8 cellular contexts compared by ENCODE assay signal in the genomic region with DNA sequence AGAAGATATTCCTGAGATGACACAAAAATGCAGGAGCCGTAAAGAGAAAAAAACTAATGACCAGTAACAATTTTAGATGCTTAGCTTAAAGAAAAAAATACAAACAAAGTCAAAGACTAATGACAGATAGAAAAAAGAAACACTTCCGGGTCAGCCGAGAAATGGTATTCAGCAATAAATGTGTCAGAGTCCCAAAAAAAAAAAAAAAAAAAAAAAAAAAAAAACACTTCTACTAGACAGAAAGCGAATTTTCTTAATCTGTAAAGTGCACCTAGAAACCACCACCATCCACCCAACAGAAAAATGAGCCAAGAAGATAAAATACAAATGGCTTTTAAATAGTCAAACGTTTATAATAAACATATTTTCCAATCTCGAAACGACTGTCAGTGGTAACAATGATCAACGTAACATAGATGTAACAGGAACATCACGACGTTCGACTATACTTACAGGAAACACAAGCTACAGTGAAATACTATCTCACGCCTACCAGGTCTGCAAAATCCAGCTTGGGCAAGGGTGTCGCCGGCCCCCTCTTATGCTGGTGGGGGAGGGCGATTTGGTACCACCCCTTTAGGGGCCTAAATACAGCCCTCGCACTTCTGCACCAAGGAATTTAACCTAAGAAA. TPM values are rescaled to one million over a fixed set of nuclear protein-coding genes. Genes with fewer than 3 reads are reported as not detected.
DNase-seq lines count a peak whose midpoint lies in the region; ATAC-seq and TF ChIP-seq lines count a peak whose summit lies in the region.

No MANE protein-coding gene starts in this region.

- CTCF ChIA-PET in CD8-positive, alpha-beta memory T cell (lab: Charles Lee) = interaction anchor here (0.7 to 1.9 kb wide), 12 partner anchors 8 to 195 kb away, joined by 3 to 10 read pairs (median 4); a partner anchor contains a TSS

- H3K4me3 Mint-ChIP-seq in CD8-positive, alpha-beta memory T cell = peak overlapping the region; percentile 93 to 97 (median 96)

- H3K9me3 ChIP-seq in CD8-positive, alpha-beta memory T cell (ENCODE audit: low read length) = no peaks in the 10 kb centered on the region
- H3K9me3 ChIP-seq in MM.1S (replicated peaks; ENCODE audit: insufficient read depth, low read length) (no peaks in the 10 kb centered on the region), body of pancreas (no peaks in the 10 kb centered on the region)

- peaks cover 0 to 5% of the 10 kb centered on the region in 2 donors for H3K27me3 Mint-ChIP-seq in CD8-positive, alpha-beta memory T cell

- no peak overlapping the region for H2AFZ ChIP-seq in MM.1S (ENCODE audit: low read length)

- intact Hi-C loops in body of pancreas (cut with DNase I) = no loop called here
- intact Hi-C loops in lower leg skin (cut with DNase I; ENCODE audit: low total_unique reads) = no loop called here

- TF ChIP-seq POLR2A in body of pancreas (IDR thresholded peaks at IDR 0.05) (no peak), lower leg skin (IDR thresholded peaks at IDR 0.05) (no peak)

- H3K9me3 Mint-ChIP-seq in CD8-positive, alpha-beta memory T cell = no peaks in the 10 kb centered on the region

- H3K27me3 ChIP-seq in CD8-positive, alpha-beta memory T cell (ENCODE audit: insufficient read depth, low read length, poor library complexity, severe bottlenecking) = no peaks in the 10 kb centered on the region
- H3K27me3 ChIP-seq in MM.1S (replicated peaks; ENCODE audit: insufficient read depth, low read length) (no peaks in the 10 kb centered on the region), body of pancreas (no peaks in the 10 kb centered on the region)

- peak overlapping the region; percentile 92; the same call in 1 of the 2 replicates for H3K9ac ChIP-seq in MM.1S (ENCODE audit: low read length)

- no peaks in the 10 kb centered on the region for H3K9me2 ChIP-seq in MM.1S (replicated peaks; ENCODE audit: insufficient read depth, low read length)

- peak overlapping the region; percentile 92 to 99 (median 98) for H3K27ac Mint-ChIP-seq in CD8-positive, alpha-beta memory T cell

- peak in 2 of 5 donors; percentile 61 to 78 for DNase-seq in CD8-positive, alpha-beta memory T cell
- DNase-seq in MM.1S = no peak
- peak in 1 of 4 donors; percentile 24 for DNase-seq in body of pancreas
- no peak for DNase-seq in lower leg skin (ENCODE audit: low spot score in 2 of 2)
- DNase-seq in NCI-H82 treated with DMSO at 0.1 percent for 48 hours (lab: John Stamatoyannopoulos, UW; ENCODE audit: unreplicated experiment) = no peak
- no peak for DNase-seq in activated CD4-positive, CD25-positive, alpha-beta regulatory T cell (lab: John Stamatoyannopoulos, UW)

- H3K27ac ChIP-seq in CD8-positive, alpha-beta memory T cell (ENCODE audit: low read depth, low read length) = peak overlapping the region; percentile 86
- H3K27ac ChIP-seq in MM.1S (ENCODE audit: low read length) = peak overlapping the region; percentile 19; the same call in 1 of the 2 replicates
- H3K27ac ChIP-seq in body of pancreas = peak overlapping the region; percentile 71 to 97 (median 88)
- H3K27ac ChIP-seq in urinary bladder (ENCODE audit: low read depth) = no peak overlapping the region

- 0 out of 2 replicates have a peak, but pooled peaks cover 12% of the 10 kb centered on the region for H3F3A ChIP-seq in MM.1S (ENCODE audit: insufficient read depth, low read length)

- H3K4me2 ChIP-seq in MM.1S (ENCODE audit: low read depth, low read length) = peak overlapping the region; percentile 99

- peaks cover 59% of the 10 kb centered on the region for H3K79me2 ChIP-seq in MM.1S (ENCODE audit: low read length)

- peaks cover 12% of the 10 kb centered on the region; the same call in 1 of the 2 replicates for H4K20me1 ChIP-seq in MM.1S (ENCODE audit: insufficient read depth, low read length)

- 3 to 4% methylated on average over 16 of the region's 16 CpGs for WGBS in body of pancreas, 2 donors
- WGBS in lower leg skin, 2 donors = 6 to 9% methylated on average over 16 of the region's 16 CpGs
- WGBS in urinary bladder = 13% methylated on average over 16 of the region's 16 CpGs

- ATAC-seq in body of pancreas = no peak
- no peak for ATAC-seq in HG02852 (IDR thresholded peaks at IDR 0.05; ENCODE audit: unreplicated experiment)

- H3K4me1 ChIP-seq in CD8-positive, alpha-beta memory T cell (ENCODE audit: insufficient read depth, low read length) = peaks cover 30% of the 10 kb centered on the region
- H3K4me1 ChIP-seq in MM.1S (ENCODE audit: low read length) (peaks cover 11% of the 10 kb centered on the region), body of pancreas (peaks cover 55% of the 10 kb centered on the region), urinary bladder (ENCODE audit: insufficient read depth) (no peaks in the 10 kb centered on the region)

- H3K4me3 ChIP-seq in CD8-positive, alpha-beta memory T cell (ENCODE audit: low read length) = peak overlapping the region; percentile 93
- peak overlapping the region; percentile 87 for H3K4me3 ChIP-seq in MM.1S (ENCODE audit: low read length)
- H3K4me3 ChIP-seq in body of pancreas = peak overlapping the region in 1 of 2 donors; percentile 79
- peak overlapping the region; percentile 80 for H3K4me3 ChIP-seq in lower leg skin (ENCODE audit: low read depth, poor library complexity, severe bottlenecking)
- peak overlapping the region; percentile 73 for H3K4me3 ChIP-seq in urinary bladder (ENCODE audit: low read depth, low read length)

- peaks cover 0 to 47% (median 0%) of the 10 kb centered on the region in 3 donors for H3K36me3 Mint-ChIP-seq in CD8-positive, alpha-beta memory T cell

- H3K4me1 Mint-ChIP-seq in CD8-positive, alpha-beta memory T cell = peaks cover 20 to 38% (median 25%) of the 10 kb centered on the region in 3 donors

- peaks cover 5% of the 10 kb centered on the region for H3K36me3 ChIP-seq in CD8-positive, alpha-beta memory T cell (ENCODE audit: insufficient read depth, low read length)
- H3K36me3 ChIP-seq in MM.1S (replicated peaks; ENCODE audit: insufficient read depth, low read length) (peaks cover 4% of the 10 kb centered on the region), body of pancreas (replicated peaks in 1 of 2; ENCODE audit: insufficient read depth in 1 of 2, low read depth in 2 of 2) (no peaks in the 10 kb centered on the region), urinary bladder (ENCODE audit: insufficient read depth) (no peaks in the 10 kb centered on the region)

- POLR2A ChIA-PET in CD8-positive, alpha-beta memory T cell (lab: Charles Lee) = interaction anchor here (0.6 to 2.5 kb wide), 8 partner anchors 10 to 553 kb away, joined by 3 to 20 read pairs (median 4); a partner anchor contains a TSS

- TF ChIP-seq CTCF in MM.1S (IDR thresholded peaks at IDR 0.05; ENCODE audit: low read length) = no peak
- TF ChIP-seq CTCF in body of pancreas (IDR thresholded peaks at IDR 0.05) = no peak
- TF ChIP-seq CTCF in lower leg skin (IDR thresholded peaks at IDR 0.05) = no peak

RNA-seq across cellular contexts. Expression of a gene that starts 10.6 kb away (rescaled TPM):
- 100 to 1,000 TPM; 105 to 114 TPM for total RNA-seq in CD8-positive, alpha-beta memory T cell
- polyA plus RNA-seq in CD8-positive, alpha-beta memory T cell = 252 TPM
- total RNA-seq in body of pancreas = 100 to 1,000 TPM in 1 of 2 donors, 10 to 100 TPM in 1; 56.8 to 100 TPM
- 100 to 1,000 TPM; 154 to 201 (median 186) TPM for total RNA-seq in lower leg skin
- 41.9 TPM for total RNA-seq in urinary bladder
- polyA plus RNA-seq in urinary bladder = 99.7 TPM

RNA-seq across cellular contexts. Expression of a gene that starts 11.3 kb away (rescaled TPM):
- 10 to 100 TPM; 42.8 to 43.1 TPM for total RNA-seq in CD8-positive, alpha-beta memory T cell
- 0.92 TPM for polyA plus RNA-seq in CD8-positive, alpha-beta memory T cell
- total RNA-seq in body of pancreas (1 to 10 TPM; 2.3 to 3.6 TPM), lower leg skin (10 to 100 TPM in 3 of 4 donors, 1 to 10 TPM in 1; 9.0 to 16.2 (median 13.5) TPM), urinary bladder (3.6 TPM)
- polyA plus RNA-seq in urinary bladder = 17.6 TPM

RNA-seq across cellular contexts. Expression of a gene that starts 26.4 kb away (rescaled TPM):
- 10 to 100 TPM; 61.0 to 63.7 TPM for total RNA-seq in CD8-positive, alpha-beta memory T cell
- 8.7 TPM for polyA plus RNA-seq in CD8-positive, alpha-beta memory T cell
- total RNA-seq in body of pancreas = 10 to 100 TPM; 16.6 to 19.8 TPM
- 10 to 100 TPM; 32.9 to 51.1 (median 41.2) TPM for total RNA-seq in lower leg skin
- total RNA-seq in urinary bladder = 7.9 TPM
- 20.5 TPM for polyA plus RNA-seq in urinary bladder

RNA-seq across cellular contexts. Expression of a gene that starts 30.5 kb away (rescaled TPM):
- 1 to 10 TPM; 6.3 to 6.6 TPM for total RNA-seq in CD8-positive, alpha-beta memory T cell
- polyA plus RNA-seq in CD8-positive, alpha-beta memory T cell = 4.6 TPM
- total RNA-seq in body of pancreas (10 to 100 TPM; 10.5 to 13.7 TPM), lower leg skin (10 to 100 TPM; 20.1 to 27.3 (median 25.7) TPM), urinary bladder (1.4 TPM)
- 4.3 TPM for polyA plus RNA-seq in urinary bladder

RNA-seq across cellular contexts. Expression of a gene that starts 30.5 kb away (rescaled TPM):
- total RNA-seq in CD8-positive, alpha-beta memory T cell = 10 to 100 TPM; 38.6 to 40.6 TPM
- polyA plus RNA-seq in CD8-positive, alpha-beta memory T cell = 16.3 TPM
- total RNA-seq in body of pancreas = 10 to 100 TPM; 37.6 to 67.2 TPM
- 100 to 1,000 TPM; 108 to 119 (median 113) TPM for total RNA-seq in lower leg skin
- total RNA-seq in urinary bladder = 16.2 TPM
- polyA plus RNA-seq in urinary bladder = 45.2 TPM
